ENCODE assay signal across 8 cellular contexts in the genomic region with DNA sequence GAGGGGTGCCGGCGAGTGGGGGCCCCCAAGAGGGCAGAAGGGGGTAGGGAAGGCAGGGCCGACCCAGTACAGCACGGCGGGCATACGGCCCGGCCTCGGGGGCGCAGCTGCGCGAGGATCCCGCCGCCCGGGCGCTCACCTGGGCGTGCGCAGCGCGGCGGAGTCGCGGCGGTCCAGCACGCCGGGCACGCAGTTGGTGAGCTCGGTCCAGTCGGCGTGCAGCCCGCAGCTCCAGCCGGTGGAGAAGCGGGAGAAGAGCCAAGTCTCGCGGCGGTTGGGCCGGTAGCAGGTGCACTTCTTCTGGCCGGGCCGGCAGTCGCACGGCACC. TPM values are rescaled to one million over a fixed set of nuclear protein-coding genes. Genes with fewer than 3 reads are reported as not detected.
DNase-seq lines count a peak whose midpoint lies in the region; TF ChIP-seq lines count a peak whose summit lies in the region.
"Not testable (repeated sequence)": the region's sequence is repeated elsewhere in the genome, so short reads cannot be mapped to it uniquely, and the experiment has no call there.

No MANE protein-coding gene starts in this region.

- H3K27ac ChIP-seq in HEK293 (ENCODE audit: extremely low read depth, low read depth, low read length); effector memory CD4-positive, alpha-beta T cell (ENCODE audit: insufficient read depth, low read length, poor library complexity, severe bottlenecking): not testable (repeated sequence)
- H3K27ac ChIP-seq in neural cell (ENCODE audit: low read length) (peak overlapping the region; percentile 25), suprapubic skin (peak overlapping the region; percentile 16)

- H3K27ac Mint-ChIP-seq in activated T-helper 1 cell treated with anti-CD3 and anti-CD28 coated beads, Interleukin-12 subunit alpha, Interleukin-12 subunit beta, Interleukin-2, Interleukin-4 antibody, amounts not matched to agents 30 ng/mL and 10 ng/mL and 1 ng/mL, durations not matched to agents 14 hours and 24 hours and 36 hours: not testable (repeated sequence)

- H3K4me3 Mint-ChIP-seq in activated T-helper 1 cell treated with anti-CD3 and anti-CD28 coated beads, Interleukin-12 subunit alpha, Interleukin-12 subunit beta, Interleukin-2, Interleukin-4 antibody, amounts not matched to agents 30 ng/mL and 10 ng/mL and 1 ng/mL, durations not matched to agents 14 hours and 24 hours and 36 hours: peak overlapping the region; percentile 92

- H3K36me3 ChIP-seq in HEK293 (ENCODE audit: control insufficient read depth in 2 of 2, insufficient read depth in 1 of 2, low read length in 2 of 2): peaks cover 0 to 28% of the 10 kb centered on the region in 2 experiments; a peak in 1 of 3 replicates
- not testable (repeated sequence) for H3K36me3 ChIP-seq in effector memory CD4-positive, alpha-beta T cell (ENCODE audit: control insufficient read depth, insufficient read depth, low read length); neural cell (ENCODE audit: insufficient read depth, low read length); suprapubic skin

- not testable (repeated sequence) for H3K27me3 Mint-ChIP-seq in activated T-helper 1 cell treated with anti-CD3 and anti-CD28 coated beads, Interleukin-12 subunit alpha, Interleukin-12 subunit beta, Interleukin-2, Interleukin-4 antibody, amounts not matched to agents 30 ng/mL and 10 ng/mL and 1 ng/mL, durations not matched to agents 14 hours and 24 hours and 36 hours (ENCODE audit: insufficient read depth)

- not testable (repeated sequence) for H3K9me3 ChIP-seq in HEK293 (ENCODE audit: control insufficient read depth, insufficient read depth, low read depth, low read length); effector memory CD4-positive, alpha-beta T cell (ENCODE audit: control insufficient read depth, low read length); iPS-18c (ENCODE audit: control insufficient read depth, insufficient read depth, low read length); neural cell (ENCODE audit: low read length); suprapubic skin

- H3K4me1 ChIP-seq in HEK293 (ENCODE audit: control insufficient read depth, insufficient read depth, low read length) (peaks cover 17% of the 10 kb centered on the region), suprapubic skin (peaks cover 76% of the 10 kb centered on the region)
- peaks cover 40% of the 10 kb centered on the region for H3K4me1 ChIP-seq in effector memory CD4-positive, alpha-beta T cell (ENCODE audit: control insufficient read depth, insufficient read depth, low read length, poor library complexity, severe bottlenecking)

- not testable (repeated sequence) for H3K27me3 ChIP-seq in effector memory CD4-positive, alpha-beta T cell (replicated peaks; ENCODE audit: control insufficient read depth, insufficient read depth, low read length, poor library complexity, severe bottlenecking); neural cell (ENCODE audit: insufficient read depth, low read depth, low read length); suprapubic skin

- peak overlapping the region; percentile 83 for H3K9ac ChIP-seq in neural cell (ENCODE audit: low read length)

- H3K79me2 ChIP-seq in neural cell (replicated peaks; ENCODE audit: insufficient read depth, low read length): peaks cover 50% of the 10 kb centered on the region

- POLR2A ChIA-PET in HEK293 (lab: Yijun Ruan, JAX): not testable (repeated sequence)

- H3K4me1 Mint-ChIP-seq in activated T-helper 1 cell treated with anti-CD3 and anti-CD28 coated beads, Interleukin-12 subunit alpha, Interleukin-12 subunit beta, Interleukin-2, Interleukin-4 antibody, amounts not matched to agents 30 ng/mL and 10 ng/mL and 1 ng/mL, durations not matched to agents 14 hours and 24 hours and 36 hours (ENCODE audit: low read depth): peaks cover 30% of the 10 kb centered on the region

- TF ChIP-seq CTCF in HEK293 (tag by site-specific recombination; IDR thresholded peaks at IDR 0.05); NB4 (IDR thresholded peaks at IDR 0.05; ENCODE audit: low read depth, low read length); suprapubic skin (IDR thresholded peaks at IDR 0.05): not testable (repeated sequence)
- TF ChIP-seq CTCF in neural cell (IDR thresholded peaks at IDR 0.05; ENCODE audit: poor library complexity, severe bottlenecking): peak; percentile 19

- H3K36me3 Mint-ChIP-seq in activated T-helper 1 cell treated with anti-CD3 and anti-CD28 coated beads, Interleukin-12 subunit alpha, Interleukin-12 subunit beta, Interleukin-2, Interleukin-4 antibody, amounts not matched to agents 30 ng/mL and 10 ng/mL and 1 ng/mL, durations not matched to agents 14 hours and 24 hours and 36 hours (ENCODE audit: low read depth): peaks cover 14% of the 10 kb centered on the region

- not testable (repeated sequence) for H4K20me1 ChIP-seq in neural cell (ENCODE audit: insufficient read depth)

- H2AFZ ChIP-seq in neural cell (ENCODE audit: low read depth, low read length): not testable (repeated sequence)

- H3K9me2 ChIP-seq in neural cell (ENCODE audit: insufficient read depth, low read length): not testable (repeated sequence)

- not testable (repeated sequence) for H3K9me3 Mint-ChIP-seq in activated T-helper 1 cell treated with anti-CD3 and anti-CD28 coated beads, Interleukin-12 subunit alpha, Interleukin-12 subunit beta, Interleukin-2, Interleukin-4 antibody, amounts not matched to agents 30 ng/mL and 10 ng/mL and 1 ng/mL, durations not matched to agents 14 hours and 24 hours and 36 hours

- no CpG with 5 or more reads among the region's 40 CpGs for WGBS in suprapubic skin

- not testable (repeated sequence) for H3F3A ChIP-seq in neural cell (ENCODE audit: insufficient read depth, low read length, poor library complexity, severe bottlenecking)

- peak overlapping the region; percentile 74 for H3K4me2 ChIP-seq in neural cell (ENCODE audit: low read length)

- intact Hi-C loops in activated T-helper 1 cell treated with anti-CD3 and anti-CD28 coated beads, Interleukin-12 subunit alpha, Interleukin-12 subunit beta, Interleukin-2, Interleukin-4 antibody, amounts not matched to agents 30 ng/mL and 10 ng/mL and 1 ng/mL, durations not matched to agents 14 hours and 24 hours and 36 hours (cut with micrococcal nuclease): loop anchor here (5.0 to 10.0 kb wide), 4 partner anchors 141 to 793 kb away; a partner anchor contains a TSS

- not testable (repeated sequence) for TF ChIP-seq POLR2A in NB4 (IDR thresholded peaks at IDR 0.05; ENCODE audit: extremely low read depth, insufficient read length); suprapubic skin (IDR thresholded peaks at IDR 0.05)

- CTCF ChIA-PET in HEK293 (lab: Yijun Ruan, JAX): interaction anchor here (1.0 kb wide), 1 partner anchor 9 kb away, joined by 4 read pairs; no protein-coding TSS in a partner anchor

- H3K4me3 ChIP-seq in HEK293 (ENCODE audit: low read depth, low read length): peak overlapping the region; percentile 64
- peak overlapping the region; percentile 81 for H3K4me3 ChIP-seq in NB4 (ENCODE audit: low read depth, low read length)
- H3K4me3 ChIP-seq in effector memory CD4-positive, alpha-beta T cell (ENCODE audit: insufficient read depth, low read depth, low read length, poor library complexity, severe bottlenecking): peak overlapping the region; percentile 62
- peak overlapping the region; percentile 77 for H3K4me3 ChIP-seq in iPS-18c (ENCODE audit: insufficient read depth, low read depth, low read length)
- H3K4me3 ChIP-seq in neural cell (ENCODE audit: low read length): peak overlapping the region; percentile 97
- peak overlapping the region; percentile 70 for H3K4me3 ChIP-seq in suprapubic skin

- TF ChIP-seq EP300 in neural cell (conservative IDR thresholded peaks at IDR 0.05; ENCODE audit: poor library complexity, severe bottlenecking): peak; percentile 1
- TF ChIP-seq EP300 in suprapubic skin (IDR thresholded peaks at IDR 0.05): not testable (repeated sequence)

- not testable (repeated sequence) for TF ChIP-seq RAD21 in neural cell (conservative IDR thresholded peaks at IDR 0.05)

- DNase-seq in COLO668 (lab: John Stamatoyannopoulos, UW; ENCODE audit: unreplicated experiment): peak; percentile 49
- DNase-seq in NB4 (ENCODE audit: low read depth); activated T-helper 1 cell treated with anti-CD3 and anti-CD28 coated beads, Interleukin-12 subunit alpha, Interleukin-12 subunit beta, Interleukin-2, Interleukin-4 antibody, amounts not matched to agents 30 ng/mL and 10 ng/mL and 1 ng/mL, durations not matched to agents 14 hours and 24 hours and 36 hours (ENCODE audit: low spot score); effector memory CD4-positive, alpha-beta T cell; suprapubic skin (ENCODE audit: low spot score in 2 of 2): not testable (repeated sequence)

TF ChIP-seq in HEK293, 187 proteins besides CTCF, POLR2A, EP300 and RAD21 (continues in another document):
- TF ChIP-seq ZBTB20 (tag by site-specific recombination; IDR thresholded peaks at IDR 0.05): 0 out of 2 replicates have a peak, but pooled peaks have one; percentile 42

TF ChIP-seq in neural cell, 6 proteins besides CTCF, POLR2A, EP300 and RAD21:
- TF ChIP-seq MXI1 (conservative IDR thresholded peaks at IDR 0.05; ENCODE audit: poor library complexity, severe bottlenecking): peak; percentile 56

RNA-seq across cellular contexts. Expression of a gene that starts 0.8 kb away (rescaled TPM):
- 21.6 and 22.3 TPM in 2 replicates for total RNA-seq in activated T-helper 1 cell treated with anti-CD3 and anti-CD28 coated beads, Interleukin-12 subunit alpha, Interleukin-12 subunit beta, Interleukin-2, Interleukin-4 antibody, amounts not matched to agents 30 ng/mL and 10 ng/mL and 1 ng/mL, durations not matched to agents 14 hours and 24 hours and 36 hours
- polyA plus RNA-seq in neural cell: 44.1 and 46.2 TPM in 2 replicates
- polyA minus RNA-seq in neural cell: 72.5 and 80.3 TPM in 2 replicates
- total RNA-seq in suprapubic skin: 10 to 100 TPM; 55.7 to 75.0 (median 67.3) TPM
